ENCODE assay signal across 16 cellular contexts in genomic region chr1:50697440-50698421, GRCh38.
DNase-seq lines count a peak whose midpoint lies in the region; ATAC-seq, FAIRE-seq and TF ChIP-seq lines count a peak whose summit lies in the region.
"Had no signal": no experiment of that assay in that cellular context is flagged by ENCODE, and none has a peak within 500 bp of the region (broad histone marks: within the 10 kb centered on the region; RNA-seq: fewer than 3 reads in every experiment).

No MANE protein-coding gene starts in this region.

- H3K4me3 ChIP-seq in IMR-90 (ENCODE audit: insufficient read depth, low read depth, low read length) (no peak overlapping the region), astrocyte of the spinal cord (ENCODE audit: low read depth, low read length) (no peak overlapping the region), kidney (ENCODE audit: low read length in 2 of 2) (no peak overlapping the region), smooth muscle cell (no peak overlapping the region), A673 (ENCODE audit: low read depth, low read length, poor library complexity, severe bottlenecking) (no peak overlapping the region), HepG2 (replicated peaks in 1 of 3; ENCODE audit: insufficient read depth in 1 of 3, low read depth in 2 of 3, low read length in 3 of 3) (no peak overlapping the region)
- H3K4me3 ChIP-seq: tibial artery had no signal

- H2BK20ac ChIP-seq in IMR-90 (ENCODE audit: low read depth, low read length) = no peak overlapping the region

- H2AFZ ChIP-seq in IMR-90 (replicated peaks; ENCODE audit: low read length, poor library complexity) = no peak overlapping the region
- H2AFZ ChIP-seq in smooth muscle cell (ENCODE audit: low read depth) = no peak overlapping the region
- H2AFZ ChIP-seq in HepG2 (ENCODE audit: low read length) = no peak overlapping the region

- WGBS in IMR-90 (ENCODE audit: extremely low coverage in 2 of 2, insufficient read length in 1 of 2), 2 experiments = 71% methylated on average over 1 of the region's 3 CpGs; no CpG with 5 or more reads in 1 of the 2 experiments
- WGBS in smooth muscle cell (ENCODE audit: low lambda C conversion rate) = 73% methylated on average over 3 of the region's 3 CpGs
- 96% methylated on average over 3 of the region's 3 CpGs for WGBS in HepG2 (ENCODE audit: low lambda C conversion rate)

- H3K27me3 ChIP-seq in IMR-90 (ENCODE audit: control insufficient read depth, insufficient read depth, low read length) = no peaks in the 10 kb centered on the region
- H3K27me3 ChIP-seq in smooth muscle cell (ENCODE audit: low read depth) = no peaks in the 10 kb centered on the region
- H3K27me3 ChIP-seq in A673 (replicated peaks; ENCODE audit: insufficient read depth, low read depth, low read length, poor library complexity) = no peaks in the 10 kb centered on the region
- no peaks in the 10 kb centered on the region for H3K27me3 ChIP-seq in HepG2 (ENCODE audit: control insufficient read depth in 1 of 2, insufficient read depth in 2 of 2, low read length in 2 of 2)
- H3K27me3 ChIP-seq: tibial artery had no signal

- H2AK5ac ChIP-seq in IMR-90 (ENCODE audit: low read depth, low read length) = no peak overlapping the region

- CTCF ChIA-PET in IMR-90 (lab: Yijun Ruan, JAX) = interaction anchor here (0.6 to 2.0 kb wide), 3 partner anchors 39 to 77 kb away, joined by 3 to 5 read pairs (median 3); no protein-coding TSS in a partner anchor
- CTCF ChIA-PET in A673 (lab: Charles Lee) = no interaction called here
- CTCF ChIA-PET in HepG2 (lab: Yijun Ruan, JAX; ENCODE audit: low intra/inter-chr PET ratio, low total read pairs) = no interaction called here

- no peak overlapping the region for H4K91ac ChIP-seq in IMR-90 (ENCODE audit: insufficient read depth, low read depth, low read length)

- H3K4me1 Mint-ChIP-seq in CD14-positive monocyte = no peaks in the 10 kb centered on the region
- H3K4me1 Mint-ChIP-seq: activated CD4-positive, alpha-beta T cell treated with anti-CD3 and anti-CD28 coated beads, Interleukin-2, amount 10 ng/mL, durations not matched to agents 7 days and 5 days had no signal

- no peaks in the 10 kb centered on the region for H3F3A ChIP-seq in smooth muscle cell (ENCODE audit: low read depth)

- no peaks in the 10 kb centered on the region for H3K79me2 ChIP-seq in smooth muscle cell (ENCODE audit: low read depth)
- no peaks in the 10 kb centered on the region for H3K79me2 ChIP-seq in HepG2 (ENCODE audit: insufficient read depth, low read length)

- TF ChIP-seq RAD21 in IMR-90 (IDR thresholded peaks at IDR 0.05; ENCODE audit: low read length) (no peak), HepG2 (CRISPR knock-in tag; IDR thresholded peaks at IDR 0.05) (no peak)

- H2AK9ac ChIP-seq in IMR-90 (replicated peaks; ENCODE audit: low read depth, low read length, poor library complexity) = no peak overlapping the region

- no peak overlapping the region for H4K5ac ChIP-seq in IMR-90 (ENCODE audit: low read depth, low read length)

- no peak overlapping the region for H3K56ac ChIP-seq in IMR-90 (ENCODE audit: extremely low read depth, insufficient read depth, low read length)

- H4K8ac ChIP-seq in IMR-90 (ENCODE audit: low read depth in 2 of 2, low read length in 2 of 2) = no peak overlapping the region

- peaks cover 5 to 15% of the 10 kb centered on the region in 2 donors for H3K36me3 Mint-ChIP-seq in CD14-positive monocyte

- peak overlapping the region; percentile 74; the same call in 1 of the 2 replicates for H3K18ac ChIP-seq in IMR-90 (ENCODE audit: low read depth, low read length)

- H2BK15ac ChIP-seq in IMR-90 (ENCODE audit: low read depth, low read length) = no peak overlapping the region

- H3K27ac Mint-ChIP-seq in CD14-positive monocyte = no peak overlapping the region
- H3K27ac Mint-ChIP-seq: activated CD4-positive, alpha-beta T cell treated with anti-CD3 and anti-CD28 coated beads, Interleukin-2, amount 10 ng/mL, durations not matched to agents 7 days and 5 days; activated T-cell treated with anti-CD3 and anti-CD28 coated beads, Interleukin-2, amount 50 U/mL, for 24 hours; CD4-positive, CD25-positive, alpha-beta regulatory T cell had no signal

- intact Hi-C loops in IMR-90 (cut with micrococcal nuclease) = no loop called here
- intact Hi-C loops in kidney (cut with DNase I) = no loop called here
- intact Hi-C loops in CD14-positive monocyte (cut with micrococcal nuclease) = no loop called here
- intact Hi-C loops in A673 (cut with micrococcal nuclease; ENCODE audit: unreplicated experiment) = no loop called here
- intact Hi-C loops in HepG2 (cut with micrococcal nuclease; ENCODE audit: unreplicated experiment) = no loop called here

- H3K27me3 Mint-ChIP-seq in CD14-positive monocyte (ENCODE audit: low read depth in 3 of 3) = no peaks in the 10 kb centered on the region
- H3K27me3 Mint-ChIP-seq: activated CD4-positive, alpha-beta T cell treated with anti-CD3 and anti-CD28 coated beads, Interleukin-2, amount 10 ng/mL, durations not matched to agents 7 days and 5 days; activated T-cell treated with anti-CD3 and anti-CD28 coated beads, Interleukin-2, amount 50 U/mL, for 24 hours; CD4-positive, CD25-positive, alpha-beta regulatory T cell had no signal

- H3K4me1 ChIP-seq in IMR-90 (ENCODE audit: control insufficient read depth, insufficient read depth, low read length) (peaks cover 5% of the 10 kb centered on the region; the same call in 1 of the 2 replicates), kidney (ENCODE audit: control insufficient read depth in 1 of 2, insufficient read depth in 1 of 2, low read depth in 1 of 2, low read length in 2 of 2) (no peaks in the 10 kb centered on the region), smooth muscle cell (ENCODE audit: low read depth) (peaks cover 46% of the 10 kb centered on the region), A673 (ENCODE audit: insufficient read depth, low read length, poor library complexity, severe bottlenecking) (peaks cover 15% of the 10 kb centered on the region), HepG2 (ENCODE audit: insufficient read depth, low read length) (0 out of 2 replicates have a peak, but pooled peaks cover 6% of the 10 kb centered on the region)

- H4K20me1 ChIP-seq in IMR-90 (ENCODE audit: insufficient read depth, low read length) (no peaks in the 10 kb centered on the region), smooth muscle cell (ENCODE audit: low read depth) (peaks cover 5% of the 10 kb centered on the region), HepG2 (ENCODE audit: insufficient read depth, low read length) (no peaks in the 10 kb centered on the region)

- DNase-seq in IMR-90 (peak; percentile 62), astrocyte of the spinal cord (ENCODE audit: low read depth, low spot score) (peak; percentile 41), kidney (no peak), smooth muscle cell (lab: John Stamatoyannopoulos, UW; ENCODE audit: unreplicated experiment) (no peak), CD14-positive monocyte (ENCODE audit: low spot score) (no peak), A673 (ENCODE audit: low spot score) (no peak), HepG2 (ENCODE audit: low spot score) (no peak)
- DNase-seq: activated CD4-positive, alpha-beta T cell treated with anti-CD3 and anti-CD28 coated beads, Interleukin-2, amount 10 ng/mL, durations not matched to agents 7 days and 5 days; activated T-cell treated with anti-CD3 and anti-CD28 coated beads, Interleukin-2, amount 50 U/mL, for 24 hours; amniotic stem cell; CD4-positive, CD25-positive, alpha-beta regulatory T cell; dermis blood vessel endothelial cell; Karpas-422; NCI-H1694; Right ventricle myocardium superior; tibial artery had no signal

- H3K4me3 Mint-ChIP-seq in CD14-positive monocyte = no peak overlapping the region
- H3K4me3 Mint-ChIP-seq: activated CD4-positive, alpha-beta T cell treated with anti-CD3 and anti-CD28 coated beads, Interleukin-2, amount 10 ng/mL, durations not matched to agents 7 days and 5 days; activated T-cell treated with anti-CD3 and anti-CD28 coated beads, Interleukin-2, amount 50 U/mL, for 24 hours; CD4-positive, CD25-positive, alpha-beta regulatory T cell had no signal

- no peaks in the 10 kb centered on the region for H3K36me3 ChIP-seq in IMR-90 (ENCODE audit: control insufficient read depth, insufficient read depth, low read length)
- H3K36me3 ChIP-seq in kidney (ENCODE audit: control insufficient read depth in 1 of 2, insufficient read depth in 2 of 2, low read length in 2 of 2) = no peaks in the 10 kb centered on the region
- no peaks in the 10 kb centered on the region for H3K36me3 ChIP-seq in smooth muscle cell (ENCODE audit: low read depth)
- no peaks in the 10 kb centered on the region for H3K36me3 ChIP-seq in A673 (ENCODE audit: insufficient read depth, low read length, poor library complexity, severe bottlenecking)
- no peaks in the 10 kb centered on the region; a peak in 1 of 5 replicates for H3K36me3 ChIP-seq in HepG2 (replicated peaks in 1 of 2; ENCODE audit: control insufficient read depth in 1 of 2, insufficient read depth in 2 of 2, low read length in 2 of 2)
- H3K36me3 ChIP-seq: tibial artery had no signal

- H3K4ac ChIP-seq in IMR-90 (ENCODE audit: low read depth, low read length) = no peak overlapping the region

- FAIRE-seq in kidney (lab: Jason Lieb, UNC) = peak; percentile 6
- no peak for FAIRE-seq in HepG2 (lab: Jason Lieb, UNC)

- BruUV-seq in IMR-90 (replicated peaks; lab: Mats Ljungman, UMichigan) = no TSS peak
- no TSS peak for BruUV-seq in A673 (replicated peaks; lab: Mats Ljungman, UMichigan)
- BruUV-seq in HepG2 (replicated peaks; lab: Mats Ljungman, UMichigan) = no TSS peak

- H3K27ac ChIP-seq in IMR-90 (ENCODE audit: insufficient read depth, low read length) = no peak overlapping the region
- H3K27ac ChIP-seq in kidney (ENCODE audit: low read depth in 2 of 2, low read length in 2 of 2) = no peak overlapping the region
- peak overlapping the region; percentile 0 for H3K27ac ChIP-seq in smooth muscle cell (ENCODE audit: low read depth)
- H3K27ac ChIP-seq in A673 (ENCODE audit: low read depth, low read length, poor library complexity, severe bottlenecking) = no peak overlapping the region
- H3K27ac ChIP-seq in HepG2 (ENCODE audit: extremely low read length, insufficient read depth, low read length) = no peak overlapping the region
- H3K27ac ChIP-seq: tibial artery had no signal

- H3K23ac ChIP-seq in IMR-90 (ENCODE audit: low read depth, low read length) = no peak overlapping the region

- no peak overlapping the region; the same call in 1 of the 2 replicates for H2BK120ac ChIP-seq in IMR-90 (ENCODE audit: low read depth, low read length)

- peak overlapping the region; percentile 74; the same call in 1 of the 2 replicates for H3K4me2 ChIP-seq in IMR-90 (ENCODE audit: low read depth, low read length)
- peak overlapping the region; percentile 27 for H3K4me2 ChIP-seq in smooth muscle cell
- H3K4me2 ChIP-seq in HepG2 (ENCODE audit: low read depth, low read length) = no peak overlapping the region

- TF ChIP-seq CTCF in IMR-90 (conservative IDR thresholded peaks at IDR 0.05; ENCODE audit: low read depth, low read length) (no peak), astrocyte of the spinal cord (IDR thresholded peaks at IDR 0.05; ENCODE audit: low read depth, low read length) (no peak), kidney (IDR thresholded peaks at IDR 0.05; ENCODE audit: borderline replicate concordance, extremely low read depth, insufficient read depth) (no peak), smooth muscle cell (IDR thresholded peaks at IDR 0.05; ENCODE audit: borderline replicate concordance, insufficient read depth, poor library complexity, severe bottlenecking) (no peak), CD14-positive monocyte (IDR thresholded peaks at IDR 0.05) (no peak), A673 (conservative IDR thresholded peaks at IDR 0.05; ENCODE audit: low read depth, low read length) (no peak), HepG2 (CRISPR knock-in tag; IDR thresholded peaks at IDR 0.05) (no peak)

- H3K9ac ChIP-seq in IMR-90 (ENCODE audit: low read depth, low read length) (no peak overlapping the region), kidney (ENCODE audit: low read length in 2 of 2) (no peak overlapping the region), smooth muscle cell (ENCODE audit: low read depth) (no peak overlapping the region), HepG2 (ENCODE audit: insufficient read depth, low read depth, low read length) (no peak overlapping the region)

- POLR2A ChIA-PET in IMR-90 (lab: Charles Lee; ENCODE audit: unreplicated experiment) (no interaction called here), A673 (lab: Charles Lee; ENCODE audit: low non-redundant PET) (no interaction called here), HepG2 (lab: Yijun Ruan, JAX) (no interaction called here)

- no peaks in the 10 kb centered on the region; a peak in 1 of 4 replicates for H3K79me1 ChIP-seq in IMR-90 (ENCODE audit: low read depth in 1 of 2, low read length in 2 of 2)

- no peak overlapping the region for H2BK5ac ChIP-seq in IMR-90 (ENCODE audit: low read depth, low read length, poor library complexity, severe bottlenecking)

- in situ Hi-C loops in IMR-90 (cut with MboI; ENCODE audit: low sequenced_read_pairs) = no loop called here
- in situ Hi-C loops in astrocyte of the spinal cord (cut with HindIII; ENCODE audit: low sequenced_read_pairs) = no loop called here
- in situ Hi-C loops in HepG2 (cut with HindIII; ENCODE audit: extremely low pct_ligation_motif_present, low pct_unique_long_range_greater_than_20kb) = no loop called here

- no peak for TF ChIP-seq EP300 in HepG2 (IDR thresholded peaks at IDR 0.05; ENCODE audit: low read depth in 2 of 2, low read length in 2 of 2)
- no peak for TF ChIP-seq EP300 in HepG2 (CRISPR knock-in tag; IDR thresholded peaks at IDR 0.05; ENCODE audit: borderline replicate concordance)

- peak; percentile 88 for ATAC-seq in IMR-90 (ENCODE audit: low read depth)
- no peak for ATAC-seq in HepG2

- no peaks in the 10 kb centered on the region for H3K9me1 ChIP-seq in IMR-90 (ENCODE audit: insufficient read depth, low read length)

- TF ChIP-seq POLR2A in IMR-90 (IDR thresholded peaks at IDR 0.05; ENCODE audit: low read depth, low read length) (no peak), HepG2 (IDR thresholded peaks at IDR 0.05; ENCODE audit: insufficient read depth in 1 of 2, low read depth in 2 of 2, low read length in 2 of 2) (no peak)

- dilution Hi-C loops in IMR-90 (cut with HindIII; ENCODE audit: low sequenced_read_pairs, unreplicated experiment) = no loop called here

- H3K9me3 ChIP-seq in IMR-90 (ENCODE audit: control insufficient read depth, insufficient read depth, low read length) (no peaks in the 10 kb centered on the region), kidney (ENCODE audit: control insufficient read depth in 1 of 2, low read length in 2 of 2) (no peaks in the 10 kb centered on the region), smooth muscle cell (replicated peaks; ENCODE audit: low read depth) (no peaks in the 10 kb centered on the region), A673 (ENCODE audit: low read depth, low read length, poor library complexity, severe bottlenecking) (no peaks in the 10 kb centered on the region), HepG2 (ENCODE audit: low read length) (no peaks in the 10 kb centered on the region)
- H3K9me3 ChIP-seq: tibial artery had no signal

- H3K9me3 Mint-ChIP-seq in CD14-positive monocyte = no peaks in the 10 kb centered on the region
- H3K9me3 Mint-ChIP-seq: activated CD4-positive, alpha-beta T cell treated with anti-CD3 and anti-CD28 coated beads, Interleukin-2, amount 10 ng/mL, durations not matched to agents 7 days and 5 days; activated T-cell treated with anti-CD3 and anti-CD28 coated beads, Interleukin-2, amount 50 U/mL, for 24 hours; CD4-positive, CD25-positive, alpha-beta regulatory T cell had no signal

- no peak overlapping the region for H3K14ac ChIP-seq in IMR-90 (replicated peaks; ENCODE audit: low read depth, low read length)

Comparison
In these comparisons a context has a peak if more than half of its experiments do, and no peak if none do; other contexts are left out.
1. DNase-seq: peak in IMR-90 (single experiment) and astrocyte of the spinal cord (single experiment); none in kidney (single experiment), smooth muscle cell (single experiment), CD14-positive monocyte (single experiment), A673 (single experiment) and HepG2 (single experiment).